Comparison of ENCODE assay signal across 19 cellular contexts in genomic region chr9:111253742-111254437, GRCh38.
"Had no signal": no experiment of that assay in that cellular context is flagged by ENCODE, and none has a peak within 500 bp of the region (broad histone marks: within the 10 kb centered on the region; RNA-seq: fewer than 3 reads in every experiment).

No MANE protein-coding gene starts in this region.

- H3K9me3 Mint-ChIP-seq: activated naive CD8-positive, alpha-beta T cell treated with anti-CD3 and anti-CD28 coated beads, Interleukin-2, amount 10 ng/mL, durations not matched to agents 7 days and 5 days; brain; central memory CD8-positive, alpha-beta T cell; stimulated activated naive CD8-positive, alpha-beta T cell treated with anti-CD3 and anti-CD28 coated beads, Interleukin-15, amount 100 ng/mL, for 72 hours; type B pancreatic cell had no signal

- H3K27ac ChIP-seq: gastroesophageal sphincter had no signal

- H3K4me3 ChIP-seq: gastroesophageal sphincter had no signal

- H3K27me3 ChIP-seq: gastroesophageal sphincter had no signal

- H3K9me3 ChIP-seq: gastroesophageal sphincter had no signal

- H3K36me3 Mint-ChIP-seq: activated naive CD8-positive, alpha-beta T cell treated with anti-CD3 and anti-CD28 coated beads, Interleukin-2, amount 10 ng/mL, durations not matched to agents 7 days and 5 days; brain; type B pancreatic cell had no signal

- DNase-seq: activated B cell treated with CpG ODN at 0.5 μM for 24 hours; activated CD4-positive, alpha-beta T cell treated with anti-CD3 and anti-CD28 coated beads for 48 hours; activated CD8-positive, alpha-beta T cell treated with anti-CD3 and anti-CD28 coated beads, Interleukin-2, amount 10 ng/mL, durations not matched to agents 7 days and 5 days; activated naive CD8-positive, alpha-beta T cell treated with anti-CD3 and anti-CD28 coated beads, Interleukin-2, amount 10 ng/mL, durations not matched to agents 7 days and 5 days; cortex of kidney; effector memory CD4-positive, alpha-beta T cell; left cardiac atrium; mammary epithelial cell; occipital lobe; right cardiac atrium; small intestine; stimulated activated naive CD8-positive, alpha-beta T cell treated with anti-CD3 and anti-CD28 coated beads, Interleukin-15, amount 100 ng/mL, for 72 hours; T-helper 17 cell had no signal

- H3K4me3 Mint-ChIP-seq: activated B cell treated with CpG ODN at 0.5 μM for 24 hours; activated CD8-positive, alpha-beta T cell treated with anti-CD3 and anti-CD28 coated beads, Interleukin-2, amount 10 ng/mL, durations not matched to agents 7 days and 5 days; activated naive CD8-positive, alpha-beta T cell treated with anti-CD3 and anti-CD28 coated beads, Interleukin-2, amount 10 ng/mL, durations not matched to agents 7 days and 5 days; brain; central memory CD8-positive, alpha-beta T cell; nephron; stimulated activated naive CD8-positive, alpha-beta T cell treated with anti-CD3 and anti-CD28 coated beads, Interleukin-15, amount 100 ng/mL, for 72 hours; T-helper 17 cell; type B pancreatic cell had no signal

- H3K36me3 ChIP-seq: gastroesophageal sphincter had no signal

- H3K4me1 Mint-ChIP-seq: activated B cell treated with CpG ODN at 0.5 μM for 24 hours; activated naive CD8-positive, alpha-beta T cell treated with anti-CD3 and anti-CD28 coated beads, Interleukin-2, amount 10 ng/mL, durations not matched to agents 7 days and 5 days; central memory CD8-positive, alpha-beta T cell; stimulated activated naive CD8-positive, alpha-beta T cell treated with anti-CD3 and anti-CD28 coated beads, Interleukin-15, amount 100 ng/mL, for 72 hours; T-helper 17 cell had no signal

- ATAC-seq: activated CD8-positive, alpha-beta T cell treated with anti-CD3 and anti-CD28 coated beads, Interleukin-2, amount 10 ng/mL, durations not matched to agents 7 days and 5 days; gastroesophageal sphincter; right cardiac atrium; stimulated activated naive CD8-positive, alpha-beta T cell treated with anti-CD3 and anti-CD28 coated beads, Interleukin-15, amount 100 ng/mL, for 72 hours; T-helper 17 cell had no signal

- H3K4me1 ChIP-seq: gastroesophageal sphincter had no signal

- H3K27me3 Mint-ChIP-seq: activated B cell treated with CpG ODN at 0.5 μM for 24 hours; activated naive CD8-positive, alpha-beta T cell treated with anti-CD3 and anti-CD28 coated beads, Interleukin-2, amount 10 ng/mL, durations not matched to agents 7 days and 5 days; brain; central memory CD8-positive, alpha-beta T cell; progenitor cell of endocrine pancreas; stimulated activated naive CD8-positive, alpha-beta T cell treated with anti-CD3 and anti-CD28 coated beads, Interleukin-15, amount 100 ng/mL, for 72 hours; T-helper 17 cell; type B pancreatic cell had no signal

- H3K27ac Mint-ChIP-seq: activated B cell treated with CpG ODN at 0.5 μM for 24 hours; activated CD8-positive, alpha-beta T cell treated with anti-CD3 and anti-CD28 coated beads, Interleukin-2, amount 10 ng/mL, durations not matched to agents 7 days and 5 days; activated naive CD8-positive, alpha-beta T cell treated with anti-CD3 and anti-CD28 coated beads, Interleukin-2, amount 10 ng/mL, durations not matched to agents 7 days and 5 days; brain; nephron; progenitor cell of endocrine pancreas; stimulated activated naive CD8-positive, alpha-beta T cell treated with anti-CD3 and anti-CD28 coated beads, Interleukin-15, amount 100 ng/mL, for 72 hours; T-helper 17 cell; type B pancreatic cell had no signal
